Comparison of ENCODE assay signal across 22 cellular contexts in the genomic region with DNA sequence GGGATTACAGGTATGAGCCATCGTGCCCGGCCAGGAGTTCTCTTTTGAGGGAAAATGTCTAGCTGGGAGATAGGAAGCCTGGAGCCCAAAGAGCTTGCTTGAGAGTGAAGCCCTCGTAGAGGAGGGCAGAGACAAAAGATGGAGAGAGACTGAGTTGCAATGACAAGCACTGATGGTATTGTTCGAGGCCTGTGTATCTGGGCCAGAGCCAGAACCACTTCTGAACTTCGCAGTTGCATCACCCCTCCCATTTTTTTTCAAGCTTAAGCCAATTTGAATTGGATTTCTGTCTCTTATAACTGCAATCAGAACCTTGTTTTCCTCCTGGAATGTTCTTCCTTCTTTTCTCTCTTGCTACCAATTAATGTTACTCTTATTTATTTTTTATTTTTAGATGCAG.
DNase-seq lines count a peak whose midpoint lies in the region; ATAC-seq and TF ChIP-seq lines count a peak whose summit lies in the region.
"Had no signal": no experiment of that assay in that cellular context is flagged by ENCODE, and none has a peak within 500 bp of the region (broad histone marks: within the 10 kb centered on the region; RNA-seq: fewer than 3 reads in every experiment).

No MANE protein-coding gene starts in this region.

- ATAC-seq in left cardiac atrium = no peak
- ATAC-seq in HG02884 (IDR thresholded peaks at IDR 0.05; ENCODE audit: unreplicated experiment) = no peak
- ATAC-seq: stimulated activated naive CD8-positive, alpha-beta T cell treated with anti-CD3 and anti-CD28 coated beads, Interleukin-15, Interleukin-2, amounts not matched to agents 100 U/mL and 50 U/mL, for 24 hours had no signal

- peak overlapping the region; percentile 34; the same call in 1 of the 2 replicates for H3K27ac ChIP-seq in GM23248
- H3K27ac ChIP-seq in stomach smooth muscle (ENCODE audit: low read length) = peak overlapping the region; percentile 74
- H3K27ac ChIP-seq: neural progenitor cell had no signal

- H3K9me2 ChIP-seq in GM23248 (ENCODE audit: insufficient read depth) = no peaks in the 10 kb centered on the region

- no peaks in the 10 kb centered on the region for H3K79me2 ChIP-seq in GM23248 (ENCODE audit: insufficient read depth)

- H3K27me3 ChIP-seq in GM23248 (replicated peaks; ENCODE audit: insufficient read depth) = no peaks in the 10 kb centered on the region
- H3K27me3 ChIP-seq in stomach smooth muscle (ENCODE audit: control insufficient read depth in 1 of 2, insufficient read depth in 2 of 2, low read length in 2 of 2) = no peaks in the 10 kb centered on the region
- H3K27me3 ChIP-seq: neural progenitor cell had no signal

- H3F3A ChIP-seq in GM23248 (ENCODE audit: insufficient read depth) = peaks cover 13% of the 10 kb centered on the region; the same call in 1 of the 2 replicates

- WGBS in GM23248 (ENCODE audit: low coverage in 1 of 2, low lambda C conversion rate in 2 of 2, missing lambda C conversion rate in 2 of 2), 2 experiments = 28 to 30% methylated on average over 5 of the region's 5 CpGs

- H3K4me3 ChIP-seq in GM23248 = no peak overlapping the region
- H3K4me3 ChIP-seq in cardiac fibroblast (replicated peaks in 1 of 2; ENCODE audit: low read depth in 2 of 2, low read length in 2 of 2) = no peak overlapping the region
- no peak overlapping the region for H3K4me3 ChIP-seq in stomach smooth muscle (ENCODE audit: low read length in 2 of 2)
- H3K4me3 ChIP-seq: GM12878, neural progenitor cell had no signal

- intact Hi-C loops in left cardiac atrium (cut with DNase I) = no loop called here

- no peak for TF ChIP-seq CTCF in cardiac fibroblast (IDR thresholded peaks at IDR 0.05; ENCODE audit: low read depth, low read length)

- no peak overlapping the region for H3K9ac ChIP-seq in GM23248
- H3K9ac ChIP-seq in stomach smooth muscle (ENCODE audit: low read length in 2 of 2) = no peak overlapping the region
- H3K9ac ChIP-seq: neural progenitor cell had no signal

- H3K4me2 ChIP-seq in GM23248 (ENCODE audit: unreplicated experiment) = peak overlapping the region; percentile 2
- H3K4me2 ChIP-seq: neural progenitor cell had no signal

- peaks cover 40% of the 10 kb centered on the region for H3K4me1 ChIP-seq in GM23248 (ENCODE audit: insufficient read depth)
- peaks cover 52% of the 10 kb centered on the region for H3K4me1 ChIP-seq in stomach smooth muscle (ENCODE audit: control insufficient read depth, insufficient read depth, low read length)

- H3K9me3 ChIP-seq in GM23248 (ENCODE audit: low read depth) = no peaks in the 10 kb centered on the region
- no peaks in the 10 kb centered on the region for H3K9me3 ChIP-seq in stomach smooth muscle (ENCODE audit: control insufficient read depth in 2 of 2, low read length in 2 of 2)

- in situ Hi-C loops in GM23248 (cut with MboI) = no loop called here

- H4K20me1 ChIP-seq in GM23248 (ENCODE audit: insufficient read depth) = no peaks in the 10 kb centered on the region

- no peaks in the 10 kb centered on the region for H3K36me3 ChIP-seq in GM23248 (ENCODE audit: low read depth)
- H3K36me3 ChIP-seq in stomach smooth muscle (ENCODE audit: control insufficient read depth in 2 of 2, insufficient read depth in 2 of 2, low read length in 2 of 2) = no peaks in the 10 kb centered on the region
- H3K36me3 ChIP-seq: neural progenitor cell had no signal

- H2AFZ ChIP-seq in GM23248 = peak overlapping the region; percentile 25; the same call in 1 of the 2 replicates
- H2AFZ ChIP-seq: neural progenitor cell had no signal

- peak; percentile 72 for DNase-seq in GM23248
- DNase-seq in cardiac fibroblast (ENCODE audit: low read depth in 2 of 2) = peak; percentile 51 to 59
- DNase-seq in left cardiac atrium = peak; percentile 36
- no peak for DNase-seq in stimulated activated CD4-positive, alpha-beta T cell treated with anti-CD3 and anti-CD28 coated beads, Interleukin-1b, Interleukin-23, amount 100 ng/mL, for 48 hours
- no peak for DNase-seq in SIG-M5 (lab: John Stamatoyannopoulos, UW)
- DNase-seq in NCI-H2171 (lab: John Stamatoyannopoulos, UW) = no peak
- DNase-seq: activated CD4-positive, alpha-beta T cell treated with anti-CD3 and anti-CD28 coated beads, Interleukin-2, amount 10 ng/mL, durations not matched to agents 24 days and 14 days; activated gamma-delta T cell treated with Interleukin-2 at 50 U/mL for 16 hours; amniotic stem cell; central memory CD4-positive, alpha-beta T cell; effector memory CD4-positive, alpha-beta T cell; foreskin melanocyte; Kasumi-1; NCI-H1417 treated with DMSO at 0.1 percent for 48 hours; NCI-H345; NK-92 treated with Interleukin-12 subunit alpha and Interleukin-12 subunit beta, amount 100 ng/mL, for 24 hours; RPMI8226; stimulated activated naive CD8-positive, alpha-beta T cell treated with anti-CD3 and anti-CD28 coated beads, Interleukin-15, Interleukin-2, amounts not matched to agents 100 U/mL and 50 U/mL, for 24 hours had no signal

Comparison
In these comparisons a context has a peak if more than half of its experiments do, and no peak if none do; other contexts are left out.
1. DNase-seq: peak in GM23248 (single experiment), cardiac fibroblast (2 of 2) and left cardiac atrium (single experiment); none in stimulated activated CD4-positive, alpha-beta T cell treated with anti-CD3 and anti-CD28 coated beads, Interleukin-1b, Interleukin-23, amount 100 ng/mL, for 48 hours (single experiment), SIG-M5 (single experiment) and NCI-H2171 (single experiment).